25 cellular contexts compared by ENCODE assay signal in the genomic region with DNA sequence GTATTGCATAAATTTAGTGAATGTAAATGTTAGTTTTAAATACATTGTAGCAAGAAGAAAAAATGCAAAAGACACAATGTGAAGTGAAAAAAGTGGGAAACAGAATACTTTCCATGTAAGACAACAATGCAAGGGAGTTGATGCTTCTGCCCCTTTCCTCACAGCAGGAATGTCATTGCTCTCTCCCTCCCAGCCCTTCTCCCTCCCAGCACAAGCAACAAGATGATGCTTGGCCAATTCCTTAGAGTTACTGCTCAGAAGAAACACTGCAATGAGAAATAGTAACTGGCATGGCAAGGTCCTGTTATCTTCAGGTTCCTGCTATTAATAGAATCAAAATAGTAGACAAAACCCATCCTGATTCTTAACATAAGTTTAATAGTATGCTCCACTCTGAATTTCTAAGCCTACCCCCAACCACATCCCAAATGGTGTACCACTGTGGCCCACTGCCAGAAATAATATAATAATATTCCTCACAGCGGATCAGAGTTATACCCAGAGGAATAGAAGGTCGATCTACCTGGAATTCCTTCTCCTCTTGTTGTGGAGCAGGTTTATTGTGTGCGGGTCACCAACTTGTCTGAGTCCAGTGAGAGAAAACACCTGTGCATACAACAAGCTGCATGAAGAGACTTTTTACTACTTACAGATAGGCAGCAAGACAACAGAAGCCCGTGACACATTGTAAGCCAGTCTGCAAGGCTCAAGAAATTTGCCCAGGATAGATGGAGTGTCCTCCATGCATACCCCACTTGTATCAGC.
DNase-seq lines count a peak whose midpoint lies in the region; ATAC-seq and TF ChIP-seq lines count a peak whose summit lies in the region.
"Had no signal": no experiment of that assay in that cellular context is flagged by ENCODE, and none has a peak within 500 bp of the region (broad histone marks: within the 10 kb centered on the region; RNA-seq: fewer than 3 reads in every experiment).

No MANE protein-coding gene starts in this region.

- H3K4me3 ChIP-seq in IMR-90 (ENCODE audit: insufficient read depth, low read depth, low read length): no peak overlapping the region
- H3K4me3 ChIP-seq in thyroid gland (replicated peaks in 1 of 3): no peak overlapping the region
- no peak overlapping the region for H3K4me3 ChIP-seq in tibial nerve
- H3K4me3 ChIP-seq: ascending aorta, MG63, suprapubic skin, uterus had no signal

- no peak overlapping the region; the same call in 2 of the 3 replicates for H2BK15ac ChIP-seq in IMR-90 (ENCODE audit: low read depth, low read length)

- no TSS peak for BruUV-seq in IMR-90 (replicated peaks; lab: Mats Ljungman, UMichigan)

- H4K8ac ChIP-seq in IMR-90 (ENCODE audit: low read depth in 2 of 2, low read length in 2 of 2): peak overlapping the region in 1 of 2 experiments; percentile 1; a peak in 1 of 4 replicates

- H3K4me1 Mint-ChIP-seq in chondrocyte (ENCODE audit: low read depth): peaks cover 51% of the 10 kb centered on the region
- H3K4me1 Mint-ChIP-seq: activated CD4-positive, alpha-beta T cell treated with anti-CD3 and anti-CD28 coated beads for 36 hours had no signal

- dilution Hi-C loops in IMR-90 (cut with HindIII; ENCODE audit: low sequenced_read_pairs, unreplicated experiment): no loop called here

- DNase-seq in AG08396 (ENCODE audit: low spot score) (peak; percentile 13), IMR-90 (peak; percentile 28), chondrocyte (ENCODE audit: low spot score) (no peak), left kidney (ENCODE audit: low read depth, low spot score) (peak; percentile 70), thyroid gland (no peak), tibial nerve (ENCODE audit: low spot score in 2 of 2) (no peak)
- no peak for DNase-seq in stimulated activated CD4-positive, alpha-beta T cell treated with anti-CD3 and anti-CD28 coated beads, Interleukin-12 subunit alpha, Interleukin-12 subunit beta, amount 100 ng/mL, for 4 hours
- DNase-seq: activated CD4-positive, alpha-beta T cell treated with anti-CD3 and anti-CD28 coated beads for 36 hours; activated naive CD4-positive, alpha-beta T cell treated with anti-CD3 and anti-CD28 coated beads for 36 hours; activated T-cell treated with anti-CD3 and anti-CD28 coated beads, Interleukin-2, amount 50 U/mL, for 48 hours; cerebellar nuclear complex; effector CD8-positive, alpha-beta T cell; MG63; NCI-H1417 treated with DMSO at 0.1 percent for 48 hours; NCI-H2081 treated with DMSO at 0.1 percent for 48 hours; NCI-H345; nucleus accumbens; stimulated activated CD4-positive, alpha-beta T cell treated with anti-CD3 and anti-CD28 coated beads, Interleukin-4, amount 100 ng/mL, for 24 hours; stimulated activated naive B cell treated with anti-CD40 and anti-IgM and Interleukin-4, amounts not matched to agents 10 μg/mL and 1 μg/mL and 100 μg/mL, for 72 hours; T-helper 2 cell; uterus had no signal

- no peak overlapping the region for H3K56ac ChIP-seq in IMR-90 (ENCODE audit: extremely low read depth, insufficient read depth, low read length)

- no peak overlapping the region for H3K27ac ChIP-seq in IMR-90 (ENCODE audit: insufficient read depth, low read length)
- H3K27ac ChIP-seq in thyroid gland: no peak overlapping the region
- H3K27ac ChIP-seq in tibial nerve: no peak overlapping the region
- H3K27ac ChIP-seq: ascending aorta, suprapubic skin, uterus had no signal

- TF ChIP-seq POLR2A in IMR-90 (IDR thresholded peaks at IDR 0.05; ENCODE audit: low read depth, low read length) (no peak), thyroid gland (IDR thresholded peaks at IDR 0.05) (no peak), tibial nerve (IDR thresholded peaks at IDR 0.05) (no peak)

- no peak overlapping the region for H3K4me3 Mint-ChIP-seq in chondrocyte (ENCODE audit: unreplicated experiment)
- H3K4me3 Mint-ChIP-seq: activated CD4-positive, alpha-beta T cell treated with anti-CD3 and anti-CD28 coated beads for 36 hours; activated naive CD4-positive, alpha-beta T cell treated with anti-CD3 and anti-CD28 coated beads for 36 hours; stimulated activated naive B cell treated with anti-CD40 and anti-IgM and Interleukin-4, amounts not matched to agents 10 μg/mL and 1 μg/mL and 100 μg/mL, for 72 hours had no signal

- ATAC-seq in IMR-90 (ENCODE audit: low read depth) (peak; percentile 40; the same call in 1 of the 2 replicates), GM21723 (IDR thresholded peaks at IDR 0.05; ENCODE audit: unreplicated experiment) (no peak)
- ATAC-seq: activated CD4-positive, alpha-beta T cell treated with anti-CD3 and anti-CD28 coated beads for 36 hours; esophagus mucosa; stimulated activated naive B cell treated with anti-CD40 and anti-IgM and Interleukin-4, amounts not matched to agents 10 μg/mL and 1 μg/mL and 100 μg/mL, for 72 hours had no signal

- no peak for TF ChIP-seq RAD21 in IMR-90 (IDR thresholded peaks at IDR 0.05; ENCODE audit: low read length)

- peak overlapping the region; percentile 86 for H2BK20ac ChIP-seq in IMR-90 (ENCODE audit: low read depth, low read length)

- no peak overlapping the region for H3K4me2 ChIP-seq in IMR-90 (ENCODE audit: low read depth, low read length)

- CTCF ChIA-PET in IMR-90 (lab: Yijun Ruan, JAX): interaction anchor here (1.1 kb wide), 1 partner anchor 9 kb away, joined by 3 read pairs; no protein-coding TSS in a partner anchor

- H3K4me1 ChIP-seq in IMR-90 (ENCODE audit: control insufficient read depth, insufficient read depth, low read length) (peaks cover 5% of the 10 kb centered on the region; the same call in 1 of the 2 replicates), thyroid gland (no peaks in the 10 kb centered on the region), tibial nerve (no peaks in the 10 kb centered on the region)
- H3K4me1 ChIP-seq: ascending aorta, uterus had no signal

- no peaks in the 10 kb centered on the region for H3K27me3 Mint-ChIP-seq in chondrocyte (ENCODE audit: low read depth)
- H3K27me3 Mint-ChIP-seq: activated CD4-positive, alpha-beta T cell treated with anti-CD3 and anti-CD28 coated beads for 36 hours had no signal

- peak overlapping the region; percentile 93 for H2BK120ac ChIP-seq in IMR-90 (ENCODE audit: low read depth, low read length)

- no peaks in the 10 kb centered on the region; the same call in none of the 2 replicates for H3K9me1 ChIP-seq in IMR-90 (ENCODE audit: insufficient read depth, low read length)

- H2AK9ac ChIP-seq in IMR-90 (replicated peaks; ENCODE audit: low read depth, low read length, poor library complexity): no peak overlapping the region

- intact Hi-C loops in IMR-90 (cut with micrococcal nuclease): no loop called here
- intact Hi-C loops in thyroid gland (cut with DNase I): no loop called here

- peaks cover 11% of the 10 kb centered on the region for H3K9me3 Mint-ChIP-seq in chondrocyte (ENCODE audit: low read depth)
- H3K9me3 Mint-ChIP-seq: activated naive CD4-positive, alpha-beta T cell treated with anti-CD3 and anti-CD28 coated beads for 36 hours had no signal

- H4K91ac ChIP-seq in IMR-90 (ENCODE audit: insufficient read depth, low read depth, low read length): peak overlapping the region; percentile 54

- H3K27me3 ChIP-seq in IMR-90 (ENCODE audit: control insufficient read depth, insufficient read depth, low read length) (no peaks in the 10 kb centered on the region), thyroid gland (no peaks in the 10 kb centered on the region), tibial nerve (no peaks in the 10 kb centered on the region)
- H3K27me3 ChIP-seq: ascending aorta, MG63, suprapubic skin, uterus had no signal

- H3K9me3 ChIP-seq in IMR-90 (ENCODE audit: control insufficient read depth, insufficient read depth, low read length) (no peaks in the 10 kb centered on the region), thyroid gland (no peaks in the 10 kb centered on the region), tibial nerve (peaks cover 0 to 6% (median 0%) of the 10 kb centered on the region in 4 donors)
- H3K9me3 ChIP-seq: ascending aorta, MG63, suprapubic skin, uterus had no signal

- in situ Hi-C loops in IMR-90 (cut with MboI; ENCODE audit: low sequenced_read_pairs): no loop called here

- H3K27ac Mint-ChIP-seq in chondrocyte (ENCODE audit: unreplicated experiment): peak overlapping the region; percentile 8
- H3K27ac Mint-ChIP-seq: activated CD4-positive, alpha-beta T cell treated with anti-CD3 and anti-CD28 coated beads for 36 hours; activated naive CD4-positive, alpha-beta T cell treated with anti-CD3 and anti-CD28 coated beads for 36 hours; stimulated activated naive B cell treated with anti-CD40 and anti-IgM and Interleukin-4, amounts not matched to agents 10 μg/mL and 1 μg/mL and 100 μg/mL, for 72 hours had no signal

- H2AFZ ChIP-seq in IMR-90 (replicated peaks; ENCODE audit: low read length, poor library complexity): peak overlapping the region; percentile 69

- no peak overlapping the region for H3K9ac ChIP-seq in IMR-90 (ENCODE audit: low read depth, low read length)

- no peaks in the 10 kb centered on the region for H4K20me1 ChIP-seq in IMR-90 (ENCODE audit: insufficient read depth, low read length)

- H3K14ac ChIP-seq in IMR-90 (replicated peaks; ENCODE audit: low read depth, low read length): peak overlapping the region; percentile 78; the same call in 1 of the 2 replicates

- no CpG with 5 or more reads among the region's 4 CpGs for WGBS in IMR-90 (ENCODE audit: extremely low coverage in 2 of 2, insufficient read length in 1 of 2), 2 experiments
- 70 to 71% methylated on average over 4 of the region's 4 CpGs for WGBS in thyroid gland, 2 donors
- WGBS in tibial nerve, 2 donors: 79 to 86% methylated on average over 4 of the region's 4 CpGs

- H3K18ac ChIP-seq in IMR-90 (ENCODE audit: low read depth, low read length): no peak overlapping the region; the same call in 1 of the 2 replicates

- TF ChIP-seq CTCF in IMR-90 (conservative IDR thresholded peaks at IDR 0.05; ENCODE audit: low read depth, low read length) (no peak), chondrocyte (IDR thresholded peaks at IDR 0.05) (no peak), thyroid gland (IDR thresholded peaks at IDR 0.05) (no peak), tibial nerve (IDR thresholded peaks at IDR 0.05) (no peak)

- POLR2A ChIA-PET in IMR-90 (lab: Charles Lee; ENCODE audit: unreplicated experiment): no interaction called here

- no peaks in the 10 kb centered on the region for H3K79me1 ChIP-seq in IMR-90 (ENCODE audit: low read depth in 1 of 2, low read length in 2 of 2)

- H3K23ac ChIP-seq in IMR-90 (ENCODE audit: low read depth, low read length): peak overlapping the region; percentile 48; the same call in 1 of the 2 replicates

- no peak overlapping the region for H4K5ac ChIP-seq in IMR-90 (ENCODE audit: low read depth, low read length)

- TF ChIP-seq EP300 in tibial nerve (IDR thresholded peaks at IDR 0.05): no peak

- no peaks in the 10 kb centered on the region for H3K36me3 Mint-ChIP-seq in chondrocyte (ENCODE audit: low read depth)
- H3K36me3 Mint-ChIP-seq: stimulated activated naive B cell treated with anti-CD40 and anti-IgM and Interleukin-4, amounts not matched to agents 10 μg/mL and 1 μg/mL and 100 μg/mL, for 72 hours had no signal

- H3K36me3 ChIP-seq in IMR-90 (ENCODE audit: control insufficient read depth, insufficient read depth, low read length): no peaks in the 10 kb centered on the region
- H3K36me3 ChIP-seq in thyroid gland: no peaks in the 10 kb centered on the region
- no peaks in the 10 kb centered on the region for H3K36me3 ChIP-seq in tibial nerve
- H3K36me3 ChIP-seq: ascending aorta, MG63, suprapubic skin, uterus had no signal

- H2BK5ac ChIP-seq in IMR-90 (ENCODE audit: low read depth, low read length, poor library complexity, severe bottlenecking): peak overlapping the region; percentile 9

- H2AK5ac ChIP-seq in IMR-90 (ENCODE audit: low read depth, low read length): no peak overlapping the region

- peak overlapping the region; percentile 90 for H3K4ac ChIP-seq in IMR-90 (ENCODE audit: low read depth, low read length)

Comparison
In these comparisons a context has a peak if more than half of its experiments do, and no peak if none do; other contexts are left out.
1. DNase-seq: peak in AG08396 (single experiment), IMR-90 (single experiment) and left kidney (single experiment); none in chondrocyte (single experiment), thyroid gland (0 of 2), tibial nerve (0 of 2) and stimulated activated CD4-positive, alpha-beta T cell treated with anti-CD3 and anti-CD28 coated beads, Interleukin-12 subunit alpha, Interleukin-12 subunit beta, amount 100 ng/mL, for 4 hours (single experiment).